ENCODE assay signal across 1 cellular context in the genomic region with DNA sequence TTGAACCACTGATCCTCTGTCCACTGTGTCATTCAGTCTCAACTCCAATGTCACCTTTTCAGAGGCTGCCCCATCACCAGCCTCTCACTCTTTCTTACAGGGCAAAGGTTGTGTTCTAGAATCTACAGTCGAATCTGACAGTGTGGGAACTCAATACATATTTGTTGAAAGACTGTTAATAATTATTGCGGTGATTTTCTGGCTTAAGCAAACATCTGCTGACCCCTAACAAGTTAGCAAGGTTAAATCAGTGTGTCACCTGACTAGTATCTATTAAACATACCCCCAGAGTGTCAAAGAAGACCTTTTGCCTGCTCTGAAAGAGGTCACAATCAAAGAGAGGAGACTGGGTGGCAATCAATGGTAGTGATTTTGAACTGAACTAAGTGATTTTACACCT.
TF ChIP-seq lines count a peak whose summit lies in the region.

No MANE protein-coding gene starts in this region.

TF ChIP-seq in HepG2, 621 proteins besides CTCF, POLR2A, EP300 and RAD21 (continued from another document and continues in another):
- TF ChIP-seq, protein P1, sequence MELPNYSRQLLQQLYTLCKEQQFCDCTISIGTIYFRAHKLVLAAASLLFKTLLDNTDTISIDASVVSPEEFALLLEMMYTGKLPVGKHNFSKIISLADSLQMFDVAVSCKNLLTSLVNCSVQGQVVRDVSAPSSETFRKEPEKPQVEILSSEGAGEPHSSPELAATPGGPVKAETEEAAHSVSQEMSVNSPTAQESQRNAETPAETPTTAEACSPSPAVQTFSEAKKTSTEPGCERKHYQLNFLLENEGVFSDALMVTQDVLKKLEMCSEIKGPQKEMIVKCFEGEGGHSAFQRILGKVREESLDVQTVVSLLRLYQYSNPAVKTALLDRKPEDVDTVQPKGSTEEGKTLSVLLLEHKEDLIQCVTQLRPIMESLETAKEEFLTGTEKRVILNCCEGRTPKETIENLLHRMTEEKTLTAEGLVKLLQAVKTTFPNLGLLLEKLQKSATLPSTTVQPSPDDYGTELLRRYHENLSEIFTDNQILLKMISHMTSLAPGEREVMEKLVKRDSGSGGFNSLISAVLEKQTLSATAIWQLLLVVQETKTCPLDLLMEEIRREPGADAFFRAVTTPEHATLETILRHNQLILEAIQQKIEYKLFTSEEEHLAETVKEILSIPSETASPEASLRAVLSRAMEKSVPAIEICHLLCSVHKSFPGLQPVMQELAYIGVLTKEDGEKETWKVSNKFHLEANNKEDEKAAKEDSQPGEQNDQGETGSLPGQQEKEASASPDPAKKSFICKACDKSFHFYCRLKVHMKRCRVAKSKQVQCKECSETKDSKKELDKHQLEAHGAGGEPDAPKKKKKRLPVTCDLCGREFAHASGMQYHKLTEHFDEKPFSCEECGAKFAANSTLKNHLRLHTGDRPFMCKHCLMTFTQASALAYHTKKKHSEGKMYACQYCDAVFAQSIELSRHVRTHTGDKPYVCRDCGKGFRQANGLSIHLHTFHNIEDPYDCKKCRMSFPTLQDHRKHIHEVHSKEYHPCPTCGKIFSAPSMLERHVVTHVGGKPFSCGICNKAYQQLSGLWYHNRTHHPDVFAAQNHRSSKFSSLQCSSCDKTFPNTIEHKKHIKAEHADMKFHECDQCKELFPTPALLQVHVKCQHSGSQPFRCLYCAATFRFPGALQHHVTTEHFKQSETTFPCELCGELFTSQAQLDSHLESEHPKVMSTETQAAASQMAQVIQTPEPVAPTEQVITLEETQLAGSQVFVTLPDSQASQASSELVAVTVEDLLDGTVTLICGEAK (IDR thresholded peaks at IDR 0.05), result no peak
- TF ChIP-seq, protein P1 (CRISPR knock-in tag; IDR thresholded peaks at IDR 0.05), result no peak
- TF ChIP-seq ZFP36L2 (CRISPR knock-in tag; IDR thresholded peaks at IDR 0.05) (no peak), NR2F2 (IDR thresholded peaks at IDR 0.05; ENCODE audit: borderline replicate concordance, low read depth) (peak; percentile 58; the same call in 1 of the 2 replicates), MIER2 (CRISPR knock-in tag; IDR thresholded peaks at IDR 0.05) (no peak), SPEN (CRISPR knock-in tag; IDR thresholded peaks at IDR 0.05; ENCODE audit: low read depth) (no peak), ELF1 (CRISPR knock-in tag; IDR thresholded peaks at IDR 0.05) (no peak), KAT2B (IDR thresholded peaks at IDR 0.05; ENCODE audit: borderline replicate concordance, low read depth, low read length) (no peak), KDM1A (CRISPR knock-in tag; IDR thresholded peaks at IDR 0.05) (no peak), SOX6 (IDR thresholded peaks at IDR 0.05) (no peak), SOX6 (CRISPR knock-in tag; IDR thresholded peaks at IDR 0.05) (no peak), ZFAT (CRISPR knock-in tag; conservative IDR thresholded peaks at IDR 0.05) (no peak), PHF20 (CRISPR knock-in tag; IDR thresholded peaks at IDR 0.05) (no peak), CHD4 (IDR thresholded peaks at IDR 0.05; ENCODE audit: borderline replicate concordance, low read length) (no peak), HMG20B (CRISPR knock-in tag; conservative IDR thresholded peaks at IDR 0.05) (no peak; the same call in 1 of the 2 replicates), SNAI1 (CRISPR knock-in tag; IDR thresholded peaks at IDR 0.05; ENCODE audit: borderline replicate concordance) (no peak), NCOR1 (IDR thresholded peaks at IDR 0.05; ENCODE audit: borderline replicate concordance, low read length) (no peak), MED13 (CRISPR knock-in tag; IDR thresholded peaks at IDR 0.05) (no peak), NCOA1 (CRISPR knock-in tag; IDR thresholded peaks at IDR 0.05) (no peak), HOXA7 (CRISPR knock-in tag; IDR thresholded peaks at IDR 0.05) (no peak), ZNF670 (CRISPR knock-in tag; IDR thresholded peaks at IDR 0.05; ENCODE audit: borderline replicate concordance) (no peak), ZNF335 (CRISPR knock-in tag; IDR thresholded peaks at IDR 0.05) (no peak), SYNCRIP (IDR thresholded peaks at IDR 0.05; ENCODE audit: insufficient read depth, low read depth, low read length) (no peak), ZNF441 (CRISPR knock-in tag; IDR thresholded peaks at IDR 0.05; ENCODE audit: borderline replicate concordance) (no peak), ZMYM4 (CRISPR knock-in tag; IDR thresholded peaks at IDR 0.05) (peak; percentile 15; the same call in 1 of the 2 replicates), ZBTB7B (CRISPR knock-in tag; IDR thresholded peaks at IDR 0.05) (no peak), NONO (IDR thresholded peaks at IDR 0.05) (no peak), NONO (CRISPR knock-in tag; conservative IDR thresholded peaks at IDR 0.05) (no peak), ZNF878 (CRISPR knock-in tag; IDR thresholded peaks at IDR 0.05) (no peak), HOXA5 (CRISPR knock-in tag; IDR thresholded peaks at IDR 0.05) (no peak), HNRNPH1 (optimal IDR thresholded peaks at IDR 0.05; ENCODE audit: low read depth, low read length) (no peak), U2AF2 (IDR thresholded peaks at IDR 0.05; ENCODE audit: low read depth, low read length) (no peak), NR2F6 (IDR thresholded peaks at IDR 0.05) (peak; percentile 42; the same call in 1 of the 2 replicates), NR2F6 (CRISPR knock-in tag; IDR thresholded peaks at IDR 0.05) (no peak), TBX3 (IDR thresholded peaks at IDR 0.05; ENCODE audit: borderline replicate concordance) (no peak), CENPT (CRISPR knock-in tag; IDR thresholded peaks at IDR 0.05; ENCODE audit: low read depth) (no peak)
- TF ChIP-seq, protein P2, sequence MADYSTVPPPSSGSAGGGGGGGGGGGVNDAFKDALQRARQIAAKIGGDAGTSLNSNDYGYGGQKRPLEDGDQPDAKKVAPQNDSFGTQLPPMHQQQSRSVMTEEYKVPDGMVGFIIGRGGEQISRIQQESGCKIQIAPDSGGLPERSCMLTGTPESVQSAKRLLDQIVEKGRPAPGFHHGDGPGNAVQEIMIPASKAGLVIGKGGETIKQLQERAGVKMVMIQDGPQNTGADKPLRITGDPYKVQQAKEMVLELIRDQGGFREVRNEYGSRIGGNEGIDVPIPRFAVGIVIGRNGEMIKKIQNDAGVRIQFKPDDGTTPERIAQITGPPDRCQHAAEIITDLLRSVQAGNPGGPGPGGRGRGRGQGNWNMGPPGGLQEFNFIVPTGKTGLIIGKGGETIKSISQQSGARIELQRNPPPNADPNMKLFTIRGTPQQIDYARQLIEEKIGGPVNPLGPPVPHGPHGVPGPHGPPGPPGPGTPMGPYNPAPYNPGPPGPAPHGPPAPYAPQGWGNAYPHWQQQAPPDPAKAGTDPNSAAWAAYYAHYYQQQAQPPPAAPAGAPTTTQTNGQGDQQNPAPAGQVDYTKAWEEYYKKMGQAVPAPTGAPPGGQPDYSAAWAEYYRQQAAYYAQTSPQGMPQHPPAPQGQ (CRISPR knock-in tag; IDR thresholded peaks at IDR 0.05; ENCODE audit: borderline replicate concordance), result no peak
- TF ChIP-seq, protein P3, sequence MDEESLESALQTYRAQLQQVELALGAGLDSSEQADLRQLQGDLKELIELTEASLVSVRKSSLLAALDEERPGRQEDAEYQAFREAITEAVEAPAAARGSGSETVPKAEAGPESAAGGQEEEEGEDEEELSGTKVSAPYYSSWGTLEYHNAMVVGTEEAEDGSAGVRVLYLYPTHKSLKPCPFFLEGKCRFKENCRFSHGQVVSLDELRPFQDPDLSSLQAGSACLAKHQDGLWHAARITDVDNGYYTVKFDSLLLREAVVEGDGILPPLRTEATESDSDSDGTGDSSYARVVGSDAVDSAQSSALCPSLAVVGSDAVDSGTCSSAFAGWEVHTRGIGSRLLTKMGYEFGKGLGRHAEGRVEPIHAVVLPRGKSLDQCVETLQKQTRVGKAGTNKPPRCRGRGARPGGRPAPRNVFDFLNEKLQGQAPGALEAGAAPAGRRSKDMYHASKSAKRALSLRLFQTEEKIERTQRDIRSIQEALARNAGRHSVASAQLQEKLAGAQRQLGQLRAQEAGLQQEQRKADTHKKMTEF (CRISPR knock-in tag; IDR thresholded peaks at IDR 0.05), result no peak
- TF ChIP-seq, protein P4, sequence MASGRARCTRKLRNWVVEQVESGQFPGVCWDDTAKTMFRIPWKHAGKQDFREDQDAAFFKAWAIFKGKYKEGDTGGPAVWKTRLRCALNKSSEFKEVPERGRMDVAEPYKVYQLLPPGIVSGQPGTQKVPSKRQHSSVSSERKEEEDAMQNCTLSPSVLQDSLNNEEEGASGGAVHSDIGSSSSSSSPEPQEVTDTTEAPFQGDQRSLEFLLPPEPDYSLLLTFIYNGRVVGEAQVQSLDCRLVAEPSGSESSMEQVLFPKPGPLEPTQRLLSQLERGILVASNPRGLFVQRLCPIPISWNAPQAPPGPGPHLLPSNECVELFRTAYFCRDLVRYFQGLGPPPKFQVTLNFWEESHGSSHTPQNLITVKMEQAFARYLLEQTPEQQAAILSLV (CRISPR knock-in tag; IDR thresholded peaks at IDR 0.05; ENCODE audit: borderline replicate concordance), result no peak
- TF ChIP-seq, protein P5, sequence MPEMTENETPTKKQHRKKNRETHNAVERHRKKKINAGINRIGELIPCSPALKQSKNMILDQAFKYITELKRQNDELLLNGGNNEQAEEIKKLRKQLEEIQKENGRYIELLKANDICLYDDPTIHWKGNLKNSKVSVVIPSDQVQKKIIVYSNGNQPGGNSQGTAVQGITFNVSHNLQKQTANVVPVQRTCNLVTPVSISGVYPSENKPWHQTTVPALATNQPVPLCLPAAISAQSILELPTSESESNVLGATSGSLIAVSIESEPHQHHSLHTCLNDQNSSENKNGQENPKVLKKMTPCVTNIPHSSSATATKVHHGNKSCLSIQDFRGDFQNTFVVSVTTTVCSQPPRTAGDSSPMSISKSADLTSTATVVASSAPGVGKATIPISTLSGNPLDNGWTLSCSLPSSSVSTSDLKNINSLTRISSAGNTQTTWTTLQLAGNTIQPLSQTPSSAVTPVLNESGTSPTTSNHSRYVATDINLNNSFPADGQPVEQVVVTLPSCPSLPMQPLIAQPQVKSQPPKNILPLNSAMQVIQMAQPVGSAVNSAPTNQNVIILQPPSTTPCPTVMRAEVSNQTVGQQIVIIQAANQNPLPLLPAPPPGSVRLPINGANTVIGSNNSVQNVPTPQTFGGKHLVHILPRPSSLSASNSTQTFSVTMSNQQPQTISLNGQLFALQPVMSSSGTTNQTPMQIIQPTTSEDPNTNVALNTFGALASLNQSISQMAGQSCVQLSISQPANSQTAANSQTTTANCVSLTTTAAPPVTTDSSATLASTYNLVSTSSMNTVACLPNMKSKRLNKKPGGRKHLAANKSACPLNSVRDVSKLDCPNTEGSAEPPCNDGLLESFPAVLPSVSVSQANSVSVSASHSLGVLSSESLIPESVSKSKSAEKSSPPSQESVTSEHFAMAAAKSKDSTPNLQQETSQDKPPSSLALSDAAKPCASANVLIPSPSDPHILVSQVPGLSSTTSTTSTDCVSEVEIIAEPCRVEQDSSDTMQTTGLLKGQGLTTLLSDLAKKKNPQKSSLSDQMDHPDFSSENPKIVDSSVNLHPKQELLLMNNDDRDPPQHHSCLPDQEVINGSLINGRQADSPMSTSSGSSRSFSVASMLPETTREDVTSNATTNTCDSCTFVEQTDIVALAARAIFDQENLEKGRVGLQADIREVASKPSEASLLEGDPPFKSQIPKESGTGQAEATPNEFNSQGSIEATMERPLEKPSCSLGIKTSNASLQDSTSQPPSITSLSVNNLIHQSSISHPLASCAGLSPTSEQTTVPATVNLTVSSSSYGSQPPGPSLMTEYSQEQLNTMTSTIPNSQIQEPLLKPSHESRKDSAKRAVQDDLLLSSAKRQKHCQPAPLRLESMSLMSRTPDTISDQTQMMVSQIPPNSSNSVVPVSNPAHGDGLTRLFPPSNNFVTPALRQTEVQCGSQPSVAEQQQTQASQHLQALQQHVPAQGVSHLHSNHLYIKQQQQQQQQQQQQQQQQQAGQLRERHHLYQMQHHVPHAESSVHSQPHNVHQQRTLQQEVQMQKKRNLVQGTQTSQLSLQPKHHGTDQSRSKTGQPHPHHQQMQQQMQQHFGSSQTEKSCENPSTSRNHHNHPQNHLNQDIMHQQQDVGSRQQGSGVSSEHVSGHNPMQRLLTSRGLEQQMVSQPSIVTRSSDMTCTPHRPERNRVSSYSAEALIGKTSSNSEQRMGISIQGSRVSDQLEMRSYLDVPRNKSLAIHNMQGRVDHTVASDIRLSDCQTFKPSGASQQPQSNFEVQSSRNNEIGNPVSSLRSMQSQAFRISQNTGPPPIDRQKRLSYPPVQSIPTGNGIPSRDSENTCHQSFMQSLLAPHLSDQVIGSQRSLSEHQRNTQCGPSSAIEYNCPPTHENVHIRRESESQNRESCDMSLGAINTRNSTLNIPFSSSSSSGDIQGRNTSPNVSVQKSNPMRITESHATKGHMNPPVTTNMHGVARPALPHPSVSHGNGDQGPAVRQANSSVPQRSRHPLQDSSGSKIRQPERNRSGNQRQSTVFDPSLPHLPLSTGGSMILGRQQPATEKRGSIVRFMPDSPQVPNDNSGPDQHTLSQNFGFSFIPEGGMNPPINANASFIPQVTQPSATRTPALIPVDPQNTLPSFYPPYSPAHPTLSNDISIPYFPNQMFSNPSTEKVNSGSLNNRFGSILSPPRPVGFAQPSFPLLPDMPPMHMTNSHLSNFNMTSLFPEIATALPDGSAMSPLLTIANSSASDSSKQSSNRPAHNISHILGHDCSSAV (CRISPR knock-in tag; IDR thresholded peaks at IDR 0.05; ENCODE audit: borderline replicate concordance), result no peak
